In genomic region chr1:94063379-94063778, GRCh38 we compare ENCODE assay signal across 7 cellular contexts. TPM values are rescaled to one million over a fixed set of nuclear protein-coding genes. Genes with fewer than 3 reads are reported as not detected.
DNase-seq lines count a peak whose midpoint lies in the region; ATAC-seq and TF ChIP-seq lines count a peak whose summit lies in the region.

No MANE protein-coding gene starts in this region.

- WGBS in right cardiac atrium = 10% methylated on average over 5 of the region's 5 CpGs
- WGBS in testis, 2 donors = 28 to 44% methylated on average over 5 of the region's 5 CpGs

- peak overlapping the region; percentile 34 for H3K27ac ChIP-seq in right cardiac atrium (ENCODE audit: low read length)
- no peak overlapping the region for H3K27ac ChIP-seq in testis

- no peaks in the 10 kb centered on the region for H3K27me3 ChIP-seq in right cardiac atrium (ENCODE audit: control insufficient read depth, insufficient read depth)
- no peaks in the 10 kb centered on the region for H3K27me3 ChIP-seq in testis

- H3K27ac Mint-ChIP-seq in stimulated activated naive CD8-positive, alpha-beta T cell treated with anti-CD3 and anti-CD28 coated beads, Interleukin-15, amount 100 ng/mL, for 72 hours = no peak overlapping the region

- DNase-seq in HEK293T (ENCODE audit: extremely low spot score) (peak; percentile 43), UCSD-AML1 (lab: John Stamatoyannopoulos, UW; ENCODE audit: unreplicated experiment) (peak; percentile 33), right cardiac atrium (peak; percentile 56 to 81 (median 77)), testis (peak; percentile 68), NCI-H345 treated with DMSO at 0.1 percent for 48 hours (lab: John Stamatoyannopoulos, UW; ENCODE audit: unreplicated experiment) (no peak)
- DNase-seq in stimulated activated naive CD8-positive, alpha-beta T cell treated with anti-CD3 and anti-CD28 coated beads, Interleukin-15, amount 100 ng/mL, for 72 hours = no peak

- H3K4me1 ChIP-seq in right cardiac atrium (ENCODE audit: control insufficient read depth, insufficient read depth, low read length) (peaks cover 9% of the 10 kb centered on the region), testis (peaks cover 4% of the 10 kb centered on the region)

- H3K9me3 ChIP-seq in right cardiac atrium (ENCODE audit: control insufficient read depth, low read length) = no peaks in the 10 kb centered on the region
- H3K9me3 ChIP-seq in testis = no peaks in the 10 kb centered on the region

- H3K36me3 ChIP-seq in testis (ENCODE audit: low read depth, missing control alignments) = no peaks in the 10 kb centered on the region

- ATAC-seq in right cardiac atrium (peak; percentile 66 to 73), GM18498 (IDR thresholded peaks at IDR 0.05; ENCODE audit: unreplicated experiment) (no peak)
- ATAC-seq in stimulated activated naive CD8-positive, alpha-beta T cell treated with anti-CD3 and anti-CD28 coated beads, Interleukin-15, amount 100 ng/mL, for 72 hours = no peak

- no peaks in the 10 kb centered on the region for H3K4me1 Mint-ChIP-seq in stimulated activated naive CD8-positive, alpha-beta T cell treated with anti-CD3 and anti-CD28 coated beads, Interleukin-15, amount 100 ng/mL, for 72 hours

- CTCF ChIA-PET in HEK293T (lab: Yijun Ruan, JAX) = interaction anchor here (0.6 to 5.6 kb wide), 26 partner anchors 8 to 468 kb away, joined by 3 to 93 read pairs (median 4); partner anchors contain the start of gene ARHGAP29

- H3K4me3 ChIP-seq in right cardiac atrium (ENCODE audit: low read length) (no peak overlapping the region), testis (no peak overlapping the region)

- POLR2A ChIA-PET in HEK293T (lab: Yijun Ruan, JAX) = interaction anchor here (0.8 to 1.6 kb wide), 4 partner anchors 174 to 272 kb away, joined by 3 to 10 read pairs (median 4); partner anchors contain the start of gene ARHGAP29

- peak in 2 of 3 experiments; percentile 41 to 48 for TF ChIP-seq CTCF in testis (IDR thresholded peaks at IDR 0.05)

- TF ChIP-seq POLR2A in testis (IDR thresholded peaks at IDR 0.05) = no peak

- no peak overlapping the region for H3K4me3 Mint-ChIP-seq in stimulated activated naive CD8-positive, alpha-beta T cell treated with anti-CD3 and anti-CD28 coated beads, Interleukin-15, amount 100 ng/mL, for 72 hours

- no peaks in the 10 kb centered on the region for H3K9me3 Mint-ChIP-seq in stimulated activated naive CD8-positive, alpha-beta T cell treated with anti-CD3 and anti-CD28 coated beads, Interleukin-15, amount 100 ng/mL, for 72 hours

- H3K27me3 Mint-ChIP-seq in stimulated activated naive CD8-positive, alpha-beta T cell treated with anti-CD3 and anti-CD28 coated beads, Interleukin-15, amount 100 ng/mL, for 72 hours = peaks cover 18% of the 10 kb centered on the region

- intact Hi-C loops in right cardiac atrium (cut with DNase I) (loop anchor here in 3 of 4 donors (5.0 to 10.0 kb wide), 3 partner anchors 171 to 269 kb away; partner anchors contain the start of gene ARHGAP29 (in 3 of the 3)), testis (cut with DNase I; ENCODE audit: low total_unique reads) (no loop called here)

TF ChIP-seq in HEK293T, 16 proteins besides CTCF, POLR2A, EP300 and RAD21:
- TF ChIP-seq SP1 (IDR thresholded peaks at IDR 0.05) (no peak), BHLHE40 (IDR thresholded peaks at IDR 0.05; ENCODE audit: borderline replicate concordance) (no peak), FOXM1 (IDR thresholded peaks at IDR 0.05; ENCODE audit: borderline replicate concordance) (no peak), ZNF384 (IDR thresholded peaks at IDR 0.05) (no peak)

RNA-seq across cellular contexts. Expression of gene ABCA4, which starts 57.6 kb away (rescaled TPM):
- under 1 TPM in 2 of 4 donors, not detected in 2; 0.06 to 0.19 TPM for total RNA-seq in right cardiac atrium
- polyA plus RNA-seq in right cardiac atrium = 0.09 TPM
- 1 to 10 TPM; 1.6 to 1.8 TPM for total RNA-seq in testis
- 1.8 TPM for polyA plus RNA-seq in testis (ENCODE audit: insufficient read depth, low read depth, low replicate concordance)

Comparison
In these comparisons a context has a peak if more than half of its experiments do, and no peak if none do; other contexts are left out.
1. DNase-seq: peak in HEK293T (single experiment), UCSD-AML1 (single experiment), right cardiac atrium (3 of 3) and testis (single experiment); none in stimulated activated naive CD8-positive, alpha-beta T cell treated with anti-CD3 and anti-CD28 coated beads, Interleukin-15, amount 100 ng/mL, for 72 hours (0 of 2) and NCI-H345 treated with DMSO at 0.1 percent for 48 hours (single experiment).
2. ATAC-seq: peak in right cardiac atrium (2 of 2); none in GM18498 (single experiment) and stimulated activated naive CD8-positive, alpha-beta T cell treated with anti-CD3 and anti-CD28 coated beads, Interleukin-15, amount 100 ng/mL, for 72 hours (single experiment).